9 cellular contexts compared by ENCODE assay signal in the genomic region with DNA sequence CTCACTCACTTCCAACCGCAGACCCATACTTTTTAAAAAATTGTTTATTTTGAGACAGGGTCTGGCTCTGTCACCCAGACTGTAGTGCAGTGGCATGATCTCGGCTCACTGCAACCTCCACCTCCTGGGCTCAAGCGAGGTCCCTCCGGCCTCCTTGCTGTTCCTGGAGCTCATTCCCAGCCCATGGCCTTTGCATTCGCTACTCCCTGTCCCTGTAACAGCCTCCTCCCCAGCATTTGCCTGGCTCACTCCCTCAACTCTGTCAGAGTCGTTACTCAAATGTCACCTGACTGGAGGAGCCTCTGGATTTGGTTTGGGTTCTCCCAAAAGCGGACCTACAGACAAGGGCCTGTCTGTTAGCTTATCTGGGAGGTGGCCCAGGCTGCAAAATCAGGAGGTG.
"Had no signal": no experiment of that assay in that cellular context is flagged by ENCODE, and none has a peak within 500 bp of the region (broad histone marks: within the 10 kb centered on the region; RNA-seq: fewer than 3 reads in every experiment).

No MANE protein-coding gene starts in this region.

- H3K4me3 ChIP-seq: GM23248, HAP-1 had no signal

- H3K9me3 ChIP-seq: HAP-1 had no signal

- H3K4me3 Mint-ChIP-seq: HFFc6 had no signal

- H3K9ac ChIP-seq: GM23248 had no signal

- DNase-seq: GM23248, GOT3, H7, HFFc6, IMR-90, KBM-7 had no signal

- H3K27ac Mint-ChIP-seq: HFFc6 had no signal

- H3K36me3 ChIP-seq: HAP-1 had no signal

- H2AFZ ChIP-seq: GM23248 had no signal

- H3K27ac ChIP-seq: GM23248 had no signal

- H3K9me3 Mint-ChIP-seq: HFFc6 had no signal

- FAIRE-seq: HTR-8/SVneo had no signal

- ATAC-seq: HCT116 had no signal
